21 cellular contexts compared by ENCODE assay signal in the genomic region with DNA sequence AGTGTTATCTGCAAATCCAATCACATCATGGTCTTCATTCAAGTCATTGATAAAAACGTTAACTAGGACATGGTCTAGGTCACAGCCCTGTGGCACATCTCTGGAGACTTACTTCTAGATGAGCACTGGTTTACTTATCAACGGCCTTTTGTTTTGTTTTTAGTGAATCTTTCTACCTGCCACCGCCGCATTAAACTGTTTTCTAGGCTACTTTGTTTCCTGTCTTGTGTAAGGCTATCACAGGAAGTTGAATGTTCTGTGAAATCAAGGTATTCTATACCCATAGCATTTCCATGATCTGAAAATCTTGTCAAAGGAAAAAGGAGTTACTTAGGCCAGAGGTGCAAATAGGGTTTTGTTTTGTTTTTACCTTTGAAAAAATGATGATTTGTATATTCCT. TPM values are rescaled to one million over a fixed set of nuclear protein-coding genes. Genes with fewer than 3 reads are reported as not detected.
DNase-seq lines count a peak whose midpoint lies in the region; ATAC-seq and TF ChIP-seq lines count a peak whose summit lies in the region.
"Had no signal": no experiment of that assay in that cellular context is flagged by ENCODE, and none has a peak within 500 bp of the region (broad histone marks: within the 10 kb centered on the region; RNA-seq: fewer than 3 reads in every experiment).

No MANE protein-coding gene starts in this region.

- no peak overlapping the region for H3K4me3 ChIP-seq in CD4-positive, alpha-beta memory T cell (ENCODE audit: low read length in 2 of 2)
- H3K4me3 ChIP-seq in effector memory CD4-positive, alpha-beta T cell (ENCODE audit: insufficient read depth, low read depth, low read length, poor library complexity, severe bottlenecking), result no peak overlapping the region
- H3K4me3 ChIP-seq: gastrocnemius medialis, MG63, testis had no signal

- peaks cover 30% of the 10 kb centered on the region for H3K4me1 Mint-ChIP-seq in activated CD8-positive, alpha-beta memory T cell treated with anti-CD3 and anti-CD28 coated beads, Interleukin-2, amount 10 ng/mL, durations not matched to agents 7 days and 5 days
- peaks cover 16 to 64% (median 35%) of the 10 kb centered on the region in 4 donors for H3K4me1 Mint-ChIP-seq in CD4-positive, alpha-beta memory T cell
- H3K4me1 Mint-ChIP-seq in T-helper 17 cell, result peaks cover 30% of the 10 kb centered on the region
- peaks cover 34% of the 10 kb centered on the region for H3K4me1 Mint-ChIP-seq in chondrocyte (ENCODE audit: low read depth)

- no peak overlapping the region for H3K4me3 Mint-ChIP-seq in activated CD8-positive, alpha-beta memory T cell treated with anti-CD3 and anti-CD28 coated beads, Interleukin-2, amount 10 ng/mL, durations not matched to agents 7 days and 5 days
- H3K4me3 Mint-ChIP-seq in CD4-positive, alpha-beta memory T cell, result peak overlapping the region; percentile 21 to 71 (median 51)
- H3K4me3 Mint-ChIP-seq in T-helper 17 cell (peak overlapping the region; percentile 66), chondrocyte (ENCODE audit: unreplicated experiment) (no peak overlapping the region)

- H3K9me3 Mint-ChIP-seq in activated CD8-positive, alpha-beta memory T cell treated with anti-CD3 and anti-CD28 coated beads, Interleukin-2, amount 10 ng/mL, durations not matched to agents 7 days and 5 days (ENCODE audit: low read depth), result no peaks in the 10 kb centered on the region
- no peaks in the 10 kb centered on the region for H3K9me3 Mint-ChIP-seq in CD4-positive, alpha-beta memory T cell
- H3K9me3 Mint-ChIP-seq in chondrocyte (ENCODE audit: low read depth), result no peaks in the 10 kb centered on the region

- H3K27me3 ChIP-seq in CD4-positive, alpha-beta memory T cell (ENCODE audit: insufficient read depth, low read length), result no peaks in the 10 kb centered on the region
- no peaks in the 10 kb centered on the region for H3K27me3 ChIP-seq in effector memory CD4-positive, alpha-beta T cell (replicated peaks; ENCODE audit: control insufficient read depth, insufficient read depth, low read length, poor library complexity, severe bottlenecking)
- H3K27me3 ChIP-seq: BE2C, gastrocnemius medialis, MG63, testis had no signal

- H3K36me3 Mint-ChIP-seq in activated CD8-positive, alpha-beta memory T cell treated with anti-CD3 and anti-CD28 coated beads, Interleukin-2, amount 10 ng/mL, durations not matched to agents 7 days and 5 days, result no peaks in the 10 kb centered on the region
- no peaks in the 10 kb centered on the region for H3K36me3 Mint-ChIP-seq in CD4-positive, alpha-beta memory T cell
- H3K36me3 Mint-ChIP-seq in T-helper 17 cell (ENCODE audit: low read depth), result no peaks in the 10 kb centered on the region
- no peaks in the 10 kb centered on the region for H3K36me3 Mint-ChIP-seq in chondrocyte (ENCODE audit: low read depth)

- no peaks in the 10 kb centered on the region for H3K36me3 ChIP-seq in CD4-positive, alpha-beta memory T cell (ENCODE audit: insufficient read depth, low read length)
- H3K36me3 ChIP-seq in effector memory CD4-positive, alpha-beta T cell (ENCODE audit: control insufficient read depth, insufficient read depth, low read length), result no peaks in the 10 kb centered on the region
- H3K36me3 ChIP-seq: BE2C, gastrocnemius medialis, MG63 had no signal

- CTCF ChIA-PET in activated CD8-positive, alpha-beta memory T cell treated with anti-CD3 and anti-CD28 coated beads, Interleukin-2, amount 10 ng/mL, durations not matched to agents 7 days and 5 days (lab: Charles Lee), result no interaction called here
- CTCF ChIA-PET in CD4-positive, alpha-beta memory T cell (lab: Charles Lee; ENCODE audit: partially characterized antibody), result interaction anchor here (0.9 to 2.0 kb wide), 4 partner anchors 11 to 89 kb away, joined by 3 to 8 read pairs (median 5); no protein-coding TSS in a partner anchor

- H3K27ac ChIP-seq in CD4-positive, alpha-beta memory T cell (ENCODE audit: low read depth, low read length), result peak overlapping the region; percentile 47
- H3K27ac ChIP-seq in effector memory CD4-positive, alpha-beta T cell (ENCODE audit: insufficient read depth, low read length, poor library complexity, severe bottlenecking), result peak overlapping the region; percentile 7
- H3K27ac ChIP-seq: gastrocnemius medialis, HL-60, parathyroid adenoma, testis had no signal

- no peaks in the 10 kb centered on the region for H3K9me3 ChIP-seq in CD4-positive, alpha-beta memory T cell (ENCODE audit: control insufficient read depth in 1 of 2, low read length in 2 of 2)
- no peaks in the 10 kb centered on the region for H3K9me3 ChIP-seq in T-helper 17 cell (ENCODE audit: control insufficient read depth, low read length, poor library complexity, severe bottlenecking)
- no peaks in the 10 kb centered on the region for H3K9me3 ChIP-seq in effector memory CD4-positive, alpha-beta T cell (ENCODE audit: control insufficient read depth, low read length)
- H3K9me3 ChIP-seq: BE2C, gastrocnemius medialis, MG63, testis had no signal

- H3K4me1 ChIP-seq in CD4-positive, alpha-beta memory T cell (ENCODE audit: insufficient read depth, low read length), result peaks cover 35% of the 10 kb centered on the region
- H3K4me1 ChIP-seq in effector memory CD4-positive, alpha-beta T cell (ENCODE audit: control insufficient read depth, insufficient read depth, low read length, poor library complexity, severe bottlenecking), result peaks cover 17% of the 10 kb centered on the region
- H3K4me1 ChIP-seq: BE2C, parathyroid adenoma, testis had no signal

- POLR2A ChIA-PET in CD4-positive, alpha-beta memory T cell (lab: Charles Lee; ENCODE audit: partially characterized antibody), result interaction anchor here (0.8 kb wide), 1 partner anchor 17 kb away, joined by 3 read pairs; no protein-coding TSS in a partner anchor

- ATAC-seq in activated CD8-positive, alpha-beta memory T cell treated with anti-CD3 and anti-CD28 coated beads, Interleukin-2, amount 10 ng/mL, durations not matched to agents 7 days and 5 days, result peak; percentile 26
- ATAC-seq in T-helper 17 cell, result peak; percentile 58
- no peak for ATAC-seq in HG03045 (IDR thresholded peaks at IDR 0.05; ENCODE audit: unreplicated experiment)
- ATAC-seq: esophagus mucosa, gastrocnemius medialis had no signal

- peak overlapping the region; percentile 76 for H3K27ac Mint-ChIP-seq in activated CD8-positive, alpha-beta memory T cell treated with anti-CD3 and anti-CD28 coated beads, Interleukin-2, amount 10 ng/mL, durations not matched to agents 7 days and 5 days
- peak overlapping the region; percentile 81 to 97 (median 91) for H3K27ac Mint-ChIP-seq in CD4-positive, alpha-beta memory T cell
- peak overlapping the region; percentile 96 for H3K27ac Mint-ChIP-seq in T-helper 17 cell
- no peak overlapping the region for H3K27ac Mint-ChIP-seq in chondrocyte (ENCODE audit: unreplicated experiment)

- H3K27me3 Mint-ChIP-seq in activated CD8-positive, alpha-beta memory T cell treated with anti-CD3 and anti-CD28 coated beads, Interleukin-2, amount 10 ng/mL, durations not matched to agents 7 days and 5 days, result peaks cover 15% of the 10 kb centered on the region
- H3K27me3 Mint-ChIP-seq in CD4-positive, alpha-beta memory T cell, result no peaks in the 10 kb centered on the region
- H3K27me3 Mint-ChIP-seq in T-helper 17 cell (no peaks in the 10 kb centered on the region), chondrocyte (ENCODE audit: low read depth) (no peaks in the 10 kb centered on the region)

- TF ChIP-seq CTCF in chondrocyte (IDR thresholded peaks at IDR 0.05), result no peak

- intact Hi-C loops in CD4-positive, alpha-beta memory T cell (cut with micrococcal nuclease), result no loop called here

- DNase-seq in activated CD8-positive, alpha-beta memory T cell treated with anti-CD3 and anti-CD28 coated beads, Interleukin-2, amount 10 ng/mL, durations not matched to agents 7 days and 5 days, result no peak
- DNase-seq in activated CD8-positive, alpha-beta memory T cell treated with anti-CD3 and anti-CD28 coated beads for 24 hours, result no peak
- peak in 2 of 5 donors; percentile 38 to 39 for DNase-seq in CD4-positive, alpha-beta memory T cell
- DNase-seq in T-helper 17 cell (no peak), putamen (ENCODE audit: low spot score) (no peak), chondrocyte (ENCODE audit: low spot score) (no peak)
- no peak for DNase-seq in effector memory CD4-positive, alpha-beta T cell
- DNase-seq: BE2C; DMS 273 treated with DMSO at 0.1 percent for 48 hours; effector CD4-positive, alpha-beta T cell; gastrocnemius medialis; GDM1; MG63; NCI-H1436; NCI-H524; SHP77; testis had no signal

RNA-seq across cellular contexts. Expression of a gene that starts 26.9 kb away (rescaled TPM):
- total RNA-seq in activated CD8-positive, alpha-beta memory T cell treated with anti-CD3 and anti-CD28 coated beads, Interleukin-2, amount 10 ng/mL, durations not matched to agents 7 days and 5 days, result 10 to 100 TPM in 1 of 2 experiments, 1 to 10 TPM in 1; 9.9 to 21.3 TPM
- total RNA-seq in CD4-positive, alpha-beta memory T cell, result 1 to 10 TPM; 7.5 to 8.4 TPM
- 100 to 1,000 TPM in 1 of 2 donors, 10 to 100 TPM in 1; 60.8 to 220 TPM for polyA plus RNA-seq in CD4-positive, alpha-beta memory T cell
- total RNA-seq in T-helper 17 cell (100 to 1,000 TPM; 119 to 197 TPM), chondrocyte (13.6 to 26.2 TPM (median 14.4 TPM) in 3 replicates)

RNA-seq across cellular contexts. Expression of a gene that starts 45.5 kb away (rescaled TPM):
- 10 to 100 TPM; 52.2 to 70.2 TPM for total RNA-seq in activated CD8-positive, alpha-beta memory T cell treated with anti-CD3 and anti-CD28 coated beads, Interleukin-2, amount 10 ng/mL, durations not matched to agents 7 days and 5 days
- 10 to 100 TPM; 84.4 to 84.8 TPM for total RNA-seq in CD4-positive, alpha-beta memory T cell
- polyA plus RNA-seq in CD4-positive, alpha-beta memory T cell, result 10 to 100 TPM; 33.9 to 36.6 TPM
- total RNA-seq in T-helper 17 cell (10 to 100 TPM; 47.5 to 54.9 TPM), chondrocyte (22.1 to 30.4 TPM (median 22.7 TPM) in 3 replicates)

Comparison
In these comparisons a context has a peak if more than half of its experiments do, and no peak if none do; other contexts are left out.
1. H3K4me3 Mint-ChIP-seq: peak in CD4-positive, alpha-beta memory T cell (8 of 8) and T-helper 17 cell (single experiment); none in activated CD8-positive, alpha-beta memory T cell treated with anti-CD3 and anti-CD28 coated beads, Interleukin-2, amount 10 ng/mL, durations not matched to agents 7 days and 5 days (single experiment) and chondrocyte (single experiment).